In the genomic region with DNA sequence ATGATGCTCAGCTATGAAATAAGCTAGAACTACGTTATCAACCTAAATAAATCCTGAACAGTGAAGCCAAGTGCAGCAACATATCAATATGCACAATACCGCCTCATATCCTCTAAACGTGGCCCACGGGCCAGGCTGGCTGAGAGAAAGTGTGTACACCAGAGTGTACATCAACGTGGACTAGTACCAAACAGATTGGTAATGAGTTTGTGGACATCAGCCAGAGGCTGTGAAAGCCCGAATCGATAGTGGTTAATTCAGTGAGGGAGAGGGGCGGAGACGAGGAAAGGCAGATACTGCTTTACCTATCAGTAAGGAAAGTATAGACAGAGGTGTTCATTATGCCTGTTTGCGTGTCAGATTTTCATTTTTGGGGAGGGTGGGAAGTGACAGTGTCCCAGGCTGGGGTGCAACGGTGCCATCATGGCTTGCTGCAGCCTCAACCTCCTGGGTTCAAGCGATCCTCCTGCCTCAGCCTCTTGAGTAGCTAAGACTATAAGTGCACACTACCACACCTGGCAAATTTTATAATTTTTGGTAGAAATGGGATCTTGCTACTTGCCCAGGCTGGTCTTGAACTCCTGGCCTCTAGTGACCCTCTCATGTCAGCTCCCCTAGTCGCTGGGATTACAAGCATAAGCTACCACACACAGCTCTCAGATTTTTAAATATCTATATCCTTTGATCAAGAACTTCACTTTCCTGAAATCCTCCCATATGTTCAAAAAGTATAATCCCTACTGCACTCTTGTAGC, we compare ENCODE assay signal across 22 cellular contexts. TPM values are rescaled to one million over a fixed set of nuclear protein-coding genes. Genes with fewer than 3 reads are reported as not detected.
DNase-seq lines count a peak whose midpoint lies in the region; ATAC-seq and TF ChIP-seq lines count a peak whose summit lies in the region.
"Had no signal": no experiment of that assay in that cellular context is flagged by ENCODE, and none has a peak within 500 bp of the region (broad histone marks: within the 10 kb centered on the region; RNA-seq: fewer than 3 reads in every experiment).

No MANE protein-coding gene starts in this region.

- peaks cover 41% of the 10 kb centered on the region for H3K4me1 Mint-ChIP-seq in activated T-helper 2 cell treated with anti-CD3 and anti-CD28 coated beads, Interferon-gamma antibody, Interleukin-2, Interleukin-4, amounts not matched to agents 10 μg/mL and 5 μg/mL and 100 μg/mL, durations not matched to agents 14 hours and 24 hours and 36 hours (ENCODE audit: low read depth)

- peak overlapping the region; percentile 5 for H3K27ac Mint-ChIP-seq in activated T-helper 2 cell treated with anti-CD3 and anti-CD28 coated beads, Interferon-gamma antibody, Interleukin-2, Interleukin-4, amounts not matched to agents 10 μg/mL and 5 μg/mL and 100 μg/mL, durations not matched to agents 14 hours and 24 hours and 36 hours
- H3K27ac Mint-ChIP-seq: activated CD4-positive, alpha-beta memory T cell treated with anti-CD3 and anti-CD28 coated beads, Interleukin-2, amount 10 ng/mL, durations not matched to agents 7 days and 5 days; progenitor cell of endocrine pancreas had no signal

- CTCF ChIA-PET in A673 (lab: Charles Lee), result interaction anchor here (0.6 kb wide), 2 partner anchors 31 to 239 kb away, joined by 3 to 4 read pairs; no protein-coding TSS in a partner anchor

- no peaks in the 10 kb centered on the region for H3K9me3 ChIP-seq in mesodermal cell (ENCODE audit: control insufficient read depth, low read length)
- H3K9me3 ChIP-seq in A673 (ENCODE audit: low read depth, low read length, poor library complexity, severe bottlenecking), result no peaks in the 10 kb centered on the region
- H3K9me3 ChIP-seq: body of pancreas, esophagus muscularis mucosa, spleen had no signal

- peak; percentile 38 for DNase-seq in DMS 273 (lab: John Stamatoyannopoulos, UW; ENCODE audit: unreplicated experiment)
- DNase-seq in DMS 273 treated with DMSO at 0.1 percent for 48 hours (lab: John Stamatoyannopoulos, UW), result no peak
- no peak for DNase-seq in activated T-helper 2 cell treated with anti-CD3 and anti-CD28 coated beads, Interferon-gamma antibody, Interleukin-2, Interleukin-4, amounts not matched to agents 10 μg/mL and 5 μg/mL and 100 μg/mL, durations not matched to agents 14 hours and 24 hours and 36 hours (ENCODE audit: low spot score)
- no peak for DNase-seq in RPMI8226
- DNase-seq in A673 (ENCODE audit: low spot score), result no peak
- DNase-seq: 8988T; activated CD4-positive, alpha-beta memory T cell treated with anti-CD3 and anti-CD28 coated beads, Interleukin-2, amount 10 ng/mL, durations not matched to agents 7 days and 5 days; activated T-cell treated with anti-CD3 and anti-CD28 coated beads, Interleukin-2, amount 50 U/mL, for 1 hour; body of pancreas; DMS153; naive thymus-derived CD8-positive, alpha-beta T cell; NCI-H1436 treated with DMSO at 0.1 percent for 48 hours; NCI-H774; spleen; stimulated activated CD8-positive, alpha-beta memory T cell treated with anti-CD3 and anti-CD28 coated beads, Interleukin-4, amount 100 ng/mL, for 48 hours; substantia nigra had no signal

- intact Hi-C loops in activated T-helper 2 cell treated with anti-CD3 and anti-CD28 coated beads, Interferon-gamma antibody, Interleukin-2, Interleukin-4, amounts not matched to agents 10 μg/mL and 5 μg/mL and 100 μg/mL, durations not matched to agents 14 hours and 24 hours and 36 hours (cut with micrococcal nuclease), result loop anchor here (5.0 kb wide), 2 partner anchors 41 to 71 kb away; a partner anchor contains a TSS
- intact Hi-C loops in A673 (cut with micrococcal nuclease; ENCODE audit: unreplicated experiment), result no loop called here

- no TSS peak for BruUV-seq in A673 (replicated peaks; lab: Mats Ljungman, UMichigan)

- H3K27me3 ChIP-seq in A673 (replicated peaks; ENCODE audit: insufficient read depth, low read depth, low read length, poor library complexity), result no peaks in the 10 kb centered on the region
- H3K27me3 ChIP-seq: body of pancreas, esophagus muscularis mucosa, spleen had no signal

- H3K27me3 Mint-ChIP-seq in activated T-helper 2 cell treated with anti-CD3 and anti-CD28 coated beads, Interferon-gamma antibody, Interleukin-2, Interleukin-4, amounts not matched to agents 10 μg/mL and 5 μg/mL and 100 μg/mL, durations not matched to agents 14 hours and 24 hours and 36 hours (ENCODE audit: low read depth), result no peaks in the 10 kb centered on the region
- H3K27me3 Mint-ChIP-seq: activated CD4-positive, alpha-beta memory T cell treated with anti-CD3 and anti-CD28 coated beads, Interleukin-2, amount 10 ng/mL, durations not matched to agents 7 days and 5 days; progenitor cell of endocrine pancreas had no signal

- no peak overlapping the region for H3K4me3 Mint-ChIP-seq in activated T-helper 2 cell treated with anti-CD3 and anti-CD28 coated beads, Interferon-gamma antibody, Interleukin-2, Interleukin-4, amounts not matched to agents 10 μg/mL and 5 μg/mL and 100 μg/mL, durations not matched to agents 14 hours and 24 hours and 36 hours (ENCODE audit: low read depth)
- H3K4me3 Mint-ChIP-seq: activated CD4-positive, alpha-beta memory T cell treated with anti-CD3 and anti-CD28 coated beads, Interleukin-2, amount 10 ng/mL, durations not matched to agents 7 days and 5 days had no signal

- no peaks in the 10 kb centered on the region for H3K9me3 Mint-ChIP-seq in activated T-helper 2 cell treated with anti-CD3 and anti-CD28 coated beads, Interferon-gamma antibody, Interleukin-2, Interleukin-4, amounts not matched to agents 10 μg/mL and 5 μg/mL and 100 μg/mL, durations not matched to agents 14 hours and 24 hours and 36 hours
- H3K9me3 Mint-ChIP-seq: activated CD4-positive, alpha-beta memory T cell treated with anti-CD3 and anti-CD28 coated beads, Interleukin-2, amount 10 ng/mL, durations not matched to agents 7 days and 5 days; activated naive CD4-positive, alpha-beta T cell treated with anti-CD3 and anti-CD28 coated beads, Interleukin-2, amount 50 U/mL, for 72 hours; naive thymus-derived CD8-positive, alpha-beta T cell had no signal

- H3K4me1 ChIP-seq in mesodermal cell (ENCODE audit: control insufficient read depth, insufficient read depth, low read length, poor library complexity, severe bottlenecking) (no peaks in the 10 kb centered on the region), A673 (ENCODE audit: insufficient read depth, low read length, poor library complexity, severe bottlenecking) (no peaks in the 10 kb centered on the region)

- peak; percentile 9 for TF ChIP-seq POLR2A in GM19193 (IDR thresholded peaks at IDR 0.05; ENCODE audit: extremely low read depth, insufficient read depth, insufficient read length)

- H3K36me3 ChIP-seq in mesodermal cell (ENCODE audit: control insufficient read depth, insufficient read depth, low read length) (peaks cover 35% of the 10 kb centered on the region), A673 (ENCODE audit: insufficient read depth, low read length, poor library complexity, severe bottlenecking) (peaks cover 7% of the 10 kb centered on the region)

- 93 to 97% methylated on average over 10 to 11 of the region's 13 CpGs for WGBS in mesodermal cell (ENCODE audit: insufficient coverage in 2 of 2), 2 experiments

- H3K27ac ChIP-seq in mesodermal cell (ENCODE audit: low read depth, low read length, severe bottlenecking), result peak overlapping the region; percentile 24
- H3K27ac ChIP-seq in A673 (ENCODE audit: low read depth, low read length, poor library complexity, severe bottlenecking), result no peak overlapping the region
- H3K27ac ChIP-seq: body of pancreas, esophagus muscularis mucosa had no signal

- H3K36me3 Mint-ChIP-seq in activated T-helper 2 cell treated with anti-CD3 and anti-CD28 coated beads, Interferon-gamma antibody, Interleukin-2, Interleukin-4, amounts not matched to agents 10 μg/mL and 5 μg/mL and 100 μg/mL, durations not matched to agents 14 hours and 24 hours and 36 hours (ENCODE audit: low read depth), result peaks cover 23% of the 10 kb centered on the region
- H3K36me3 Mint-ChIP-seq: naive thymus-derived CD8-positive, alpha-beta T cell had no signal

- H3K4me3 ChIP-seq in mesodermal cell (ENCODE audit: extremely low read depth, insufficient read depth, low read length, poor library complexity, severe bottlenecking), result no peak overlapping the region
- H3K4me3 ChIP-seq in A673 (ENCODE audit: low read depth, low read length, poor library complexity, severe bottlenecking), result no peak overlapping the region
- H3K4me3 ChIP-seq: body of pancreas, esophagus muscularis mucosa, spleen had no signal

- no peak for ATAC-seq in GM18517 (IDR thresholded peaks at IDR 0.05; ENCODE audit: unreplicated experiment)
- ATAC-seq: activated naive CD4-positive, alpha-beta T cell treated with anti-CD3 and anti-CD28 coated beads, Interleukin-2, amount 50 U/mL, for 72 hours; naive thymus-derived CD8-positive, alpha-beta T cell had no signal

- TF ChIP-seq CTCF in A673 (conservative IDR thresholded peaks at IDR 0.05; ENCODE audit: low read depth, low read length), result no peak

- POLR2A ChIA-PET in A673 (lab: Charles Lee; ENCODE audit: low non-redundant PET), result no interaction called here

RNA-seq across cellular contexts. Expression of a gene that starts 50.1 kb away (rescaled TPM):
- total RNA-seq in activated T-helper 2 cell treated with anti-CD3 and anti-CD28 coated beads, Interferon-gamma antibody, Interleukin-2, Interleukin-4, amounts not matched to agents 10 μg/mL and 5 μg/mL and 100 μg/mL, durations not matched to agents 14 hours and 24 hours and 36 hours, result 67.2 and 68.4 TPM in 2 replicates
- polyA plus RNA-seq in mesodermal cell (2013, experiment 1 of 2), result 42.8 TPM
- polyA plus RNA-seq in mesodermal cell (2013, experiment 2 of 2), result 40.8 TPM
- 141 and 144 TPM in 2 replicates for total RNA-seq in A673 (2021)
